1 cellular context compared by ENCODE assay signal in genomic region chrX:46754450-46755075, GRCh38.
TF ChIP-seq lines count a peak whose summit lies in the region.

No MANE protein-coding gene starts in this region.

TF ChIP-seq in WTC11, 78 proteins besides CTCF, POLR2A, EP300 and RAD21 (continued from another document):
- TF ChIP-seq HMGXB4 (CRISPR knock-in tag; IDR thresholded peaks at IDR 0.05), result no peak
- TF ChIP-seq STAT6 (CRISPR knock-in tag; conservative IDR thresholded peaks at IDR 0.05; ENCODE audit: low read depth), result no peak
- no peak for TF ChIP-seq SMAD3 (CRISPR knock-in tag; IDR thresholded peaks at IDR 0.05; ENCODE audit: borderline replicate concordance)
- no peak for TF ChIP-seq NR2C2 (CRISPR knock-in tag; IDR thresholded peaks at IDR 0.05)
- TF ChIP-seq ZNF423 (CRISPR knock-in tag; IDR thresholded peaks at IDR 0.05), result no peak
- no peak for TF ChIP-seq AR (CRISPR knock-in tag; IDR thresholded peaks at IDR 0.05)
- no peak for TF ChIP-seq NFATC4 (CRISPR knock-in tag; IDR thresholded peaks at IDR 0.05)
- no peak for TF ChIP-seq ZNF671 (CRISPR knock-in tag; IDR thresholded peaks at IDR 0.05)
- TF ChIP-seq PREB (CRISPR knock-in tag; IDR thresholded peaks at IDR 0.05; ENCODE audit: borderline replicate concordance), result no peak
- TF ChIP-seq ZNF416 (CRISPR knock-in tag; IDR thresholded peaks at IDR 0.05), result no peak
